16 cellular contexts compared by ENCODE assay signal in the genomic region with DNA sequence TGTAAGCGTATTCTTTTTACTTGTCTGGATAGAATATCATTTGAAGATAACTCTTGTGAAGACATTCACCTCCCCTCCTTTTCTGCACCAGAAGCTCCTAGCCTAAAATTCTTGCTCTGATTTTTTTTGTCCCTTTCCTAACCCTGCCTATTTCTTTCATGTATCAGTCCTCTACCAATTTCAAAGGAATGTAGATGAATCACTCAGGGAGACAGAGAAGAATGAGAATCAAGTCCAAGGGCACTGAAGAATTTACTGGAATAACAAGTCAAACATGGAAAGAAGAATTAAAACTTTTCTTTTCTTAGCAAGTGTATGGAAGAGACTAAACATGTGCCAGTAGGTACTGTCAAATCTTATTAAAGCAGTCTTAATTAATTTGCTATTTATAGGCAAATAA.
"Had no signal": no experiment of that assay in that cellular context is flagged by ENCODE, and none has a peak within 500 bp of the region (broad histone marks: within the 10 kb centered on the region; RNA-seq: fewer than 3 reads in every experiment).

No MANE protein-coding gene starts in this region.

- H3K9me3 ChIP-seq: psoas muscle, sigmoid colon, suprapubic skin, upper lobe of right lung had no signal

- H3K36me3 Mint-ChIP-seq: immature natural killer cell, memory B cell, WTC11 had no signal

- H3K27ac Mint-ChIP-seq: activated naive CD4-positive, alpha-beta T cell treated with anti-CD3 and anti-CD28 coated beads for 36 hours; effector memory CD8-positive, alpha-beta T cell; immature natural killer cell; memory B cell; T-helper 1 cell treated with Interleukin-12 subunit alpha and Interleukin-12 subunit beta and Interleukin-4 antibody, amounts not matched to agents 30 μg/mL and 1 μg/mL, for 36 hours; WTC11 had no signal

- H3K27me3 Mint-ChIP-seq: effector memory CD8-positive, alpha-beta T cell; memory B cell had no signal

- H3K4me3 Mint-ChIP-seq: activated naive CD4-positive, alpha-beta T cell treated with anti-CD3 and anti-CD28 coated beads for 36 hours; effector memory CD8-positive, alpha-beta T cell; immature natural killer cell; memory B cell; T-helper 1 cell treated with Interleukin-12 subunit alpha and Interleukin-12 subunit beta and Interleukin-4 antibody, amounts not matched to agents 30 μg/mL and 1 μg/mL, for 36 hours; WTC11 had no signal

- H3K4me1 ChIP-seq: psoas muscle, sigmoid colon, suprapubic skin, upper lobe of right lung had no signal

- DNase-seq: activated CD4-positive, alpha-beta T cell treated with anti-CD3 and anti-CD28 coated beads for 48 hours; activated naive CD4-positive, alpha-beta T cell treated with anti-CD3 and anti-CD28 coated beads for 36 hours; effector memory CD8-positive, alpha-beta T cell; erythroblast; glutamatergic neuron; immature natural killer cell; psoas muscle; sigmoid colon; stimulated activated CD4-positive, alpha-beta T cell treated with anti-CD3 and anti-CD28 coated beads, Interleukin-2, amount 100 ng/mL, for 48 hours; stimulated activated CD8-positive, alpha-beta memory T cell treated with anti-CD3 and anti-CD28 coated beads, Interleukin-4, amount 100 ng/mL, for 48 hours; stimulated activated naive CD8-positive, alpha-beta T cell treated with anti-CD3 and anti-CD28 coated beads, Interleukin-15, Interleukin-2, amounts not matched to agents 100 U/mL and 50 U/mL, for 24 hours; upper lobe of right lung had no signal

- H3K27ac ChIP-seq: psoas muscle, sigmoid colon, suprapubic skin, upper lobe of right lung had no signal

- H3K27me3 ChIP-seq: sigmoid colon, suprapubic skin, upper lobe of right lung had no signal

- H3K4me1 Mint-ChIP-seq: immature natural killer cell, memory B cell had no signal

- H3K36me3 ChIP-seq: sigmoid colon, suprapubic skin, upper lobe of right lung had no signal

- H3K9me3 Mint-ChIP-seq: effector memory CD8-positive, alpha-beta T cell had no signal

- H3K4me3 ChIP-seq: psoas muscle, sigmoid colon, suprapubic skin, upper lobe of right lung had no signal
